8 cellular contexts compared by ENCODE assay signal in the genomic region with DNA sequence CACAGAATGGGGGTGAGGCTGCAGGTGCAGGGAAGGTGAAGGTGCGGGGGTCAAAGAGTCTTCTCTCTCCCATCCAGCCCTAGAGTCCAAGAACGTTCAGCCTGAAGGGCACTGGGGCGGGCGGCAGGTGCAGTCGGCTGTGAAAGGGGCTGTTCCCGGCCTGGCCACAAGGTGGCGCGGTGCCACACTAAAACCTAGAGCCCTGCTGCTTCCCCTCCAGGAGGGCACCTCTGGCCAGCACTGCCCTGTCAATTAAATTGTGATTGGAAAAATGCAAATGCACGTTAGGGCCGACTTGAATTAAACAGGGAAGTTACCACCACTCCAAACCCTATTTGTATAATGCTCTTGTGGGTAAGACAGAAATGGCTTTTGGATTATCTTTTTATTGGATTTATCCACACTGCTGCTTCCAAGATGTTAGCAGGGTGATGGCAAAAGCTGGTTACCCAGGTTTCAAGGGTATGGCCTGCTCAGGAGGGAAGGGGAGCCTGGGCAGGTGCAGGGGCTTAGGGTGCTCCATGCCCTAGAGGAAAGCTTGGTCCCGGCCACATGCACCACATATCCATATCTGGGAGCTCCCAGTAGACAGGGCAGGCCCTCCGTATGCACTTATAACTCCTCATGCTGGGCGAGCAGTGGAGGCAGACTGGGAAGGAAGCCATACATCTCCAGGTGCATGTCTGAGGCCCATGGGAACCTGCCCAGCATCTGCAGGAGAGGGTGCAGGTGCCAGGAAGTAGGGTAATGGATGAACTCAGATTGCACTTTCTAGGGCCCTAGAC.
A peak's percentile ranks its signal among the peaks of the same experiment; 100 is the strongest.
DNase-seq lines count a peak whose midpoint lies in the region; ATAC-seq and TF ChIP-seq lines count a peak whose summit lies in the region.

No MANE protein-coding gene starts in this region.

- no peak overlapping the region for H3K9ac ChIP-seq in muscle layer of colon (ENCODE audit: low read length)

- ATAC-seq in HG03280 (IDR thresholded peaks at IDR 0.05; ENCODE audit: unreplicated experiment): no peak

- H3K27ac ChIP-seq in muscle layer of colon (ENCODE audit: low read depth, low read length): peak overlapping the region; percentile 67

- peaks cover 30% of the 10 kb centered on the region for H3K4me1 ChIP-seq in muscle layer of colon (ENCODE audit: insufficient read depth, low read length)

- DNase-seq in GM10248 (ENCODE audit: extremely low spot score) (peak; percentile 85), HPDE6-E6E7 (ENCODE audit: extremely low spot score) (peak; percentile 68), NOMO-1 treated with dmso at 0.1 percent for 144 hours (lab: John Stamatoyannopoulos, UW; ENCODE audit: unreplicated experiment) (peak; percentile 4), epidermal melanocyte (ENCODE audit: insufficient read length, low spot score) (peak; percentile 76)
- peak; percentile 37 for DNase-seq in activated CD8-positive, alpha-beta memory T cell treated with anti-CD3 and anti-CD28 coated beads, Interleukin-2, amount 50 U/mL, for 24 hours (ENCODE audit: extremely low read depth)
- peak; percentile 88 for DNase-seq in stimulated activated CD8-positive, alpha-beta memory T cell treated with anti-CD3 and anti-CD28 coated beads, Interleukin-4, amount 100 ng/mL, for 48 hours

- H3K4me3 ChIP-seq in muscle layer of colon (ENCODE audit: low read depth in 1 of 2, low read length in 2 of 2): no peak overlapping the region

- no peaks in the 10 kb centered on the region for H3K27me3 ChIP-seq in muscle layer of colon (ENCODE audit: control insufficient read depth in 1 of 2, insufficient read depth in 2 of 2, low read length in 2 of 2)

- CTCF ChIA-PET in GM10248 (lab: Yijun Ruan, JAX): interaction anchor here (0.7 to 6.1 kb wide), 24 partner anchors 9 to 286 kb away, joined by 3 to 74 read pairs (median 4); no protein-coding TSS in a partner anchor

- peaks cover 22% of the 10 kb centered on the region for H3K36me3 ChIP-seq in muscle layer of colon (ENCODE audit: insufficient read depth, low read length)

- TF ChIP-seq CTCF in GM10248 (IDR thresholded peaks at IDR 0.05; ENCODE audit: control extremely low read depth, extremely low read depth, low read depth, missing control alignments): peak; percentile 95

- H3K9me3 ChIP-seq in muscle layer of colon (ENCODE audit: low read length): no peaks in the 10 kb centered on the region

- POLR2A ChIA-PET in GM10248 (lab: Yijun Ruan, JAX): no interaction called here

Comparison
In these comparisons a context has a peak if more than half of its experiments do, and no peak if none do; other contexts are left out.
1. DNase-seq: peak in every context shown above with its lines; median percentile 88 in stimulated activated CD8-positive, alpha-beta memory T cell treated with anti-CD3 and anti-CD28 coated beads, Interleukin-4, amount 100 ng/mL, for 48 hours; 85 in GM10248; 76 in epidermal melanocyte; 68 in HPDE6-E6E7; 37 in activated CD8-positive, alpha-beta memory T cell treated with anti-CD3 and anti-CD28 coated beads, Interleukin-2, amount 50 U/mL, for 24 hours; 4 in NOMO-1 treated with dmso at 0.1 percent for 144 hours.